ENCODE assay signal across 14 cellular contexts in genomic region chr21:45365186-45365607, GRCh38. TPM values are rescaled to one million over a fixed set of nuclear protein-coding genes. Genes with fewer than 3 reads are reported as not detected.
A peak's percentile ranks its signal among the peaks of the same experiment; 100 is the strongest.
DNase-seq lines count a peak whose midpoint lies in the region; ATAC-seq and TF ChIP-seq lines count a peak whose summit lies in the region.
"Had no signal": no experiment of that assay in that cellular context is flagged by ENCODE, and none has a peak within 500 bp of the region (broad histone marks: within the 10 kb centered on the region; RNA-seq: fewer than 3 reads in every experiment).

No MANE protein-coding gene starts in this region.

- CTCF ChIA-PET in activated naive CD4-positive, alpha-beta T cell treated with anti-CD3 and anti-CD28 coated beads, Interleukin-2, amount 10 ng/mL, durations not matched to agents 7 days and 5 days (lab: Charles Lee) = no interaction called here

- peak; percentile 4 to 36 for ATAC-seq in right cardiac atrium
- ATAC-seq: activated T-cell treated with anti-CD3 and anti-CD28 coated beads, Interleukin-2, amount 50 U/mL, for 4 hours had no signal

- no peak overlapping the region for H3K9ac ChIP-seq in BLaER1 treated with 17β-estradiol and CSF1 and Interleukin-3, amounts not matched to agents 10 nM and 100 nM

- H3K27me3 Mint-ChIP-seq in activated naive CD4-positive, alpha-beta T cell treated with anti-CD3 and anti-CD28 coated beads, Interleukin-2, amount 10 ng/mL, durations not matched to agents 7 days and 5 days = peaks cover 16% of the 10 kb centered on the region

- no peaks in the 10 kb centered on the region for H3K9me3 Mint-ChIP-seq in activated naive CD4-positive, alpha-beta T cell treated with anti-CD3 and anti-CD28 coated beads, Interleukin-2, amount 10 ng/mL, durations not matched to agents 7 days and 5 days
- H3K9me3 Mint-ChIP-seq: activated B cell treated with CpG ODN at 0.5 μM for 24 hours; activated T-cell treated with anti-CD3 and anti-CD28 coated beads, Interleukin-2, amount 50 U/mL, for 4 hours; immature natural killer cell had no signal

- peaks cover 31 to 67% (median 63%) of the 10 kb centered on the region in 10 experiments for H3K4me1 ChIP-seq in BLaER1 treated with 17β-estradiol and CSF1 and Interleukin-3, amounts not matched to agents 10 nM and 100 nM
- H3K4me1 ChIP-seq in right cardiac atrium (ENCODE audit: control insufficient read depth, insufficient read depth, low read length) (peaks cover 9% of the 10 kb centered on the region), sigmoid colon (peaks cover 0 to 34% (median 29%) of the 10 kb centered on the region in 4 donors)

- H3K36me3 Mint-ChIP-seq in activated naive CD4-positive, alpha-beta T cell treated with anti-CD3 and anti-CD28 coated beads, Interleukin-2, amount 10 ng/mL, durations not matched to agents 7 days and 5 days = no peaks in the 10 kb centered on the region
- H3K36me3 Mint-ChIP-seq: immature natural killer cell had no signal

- H3K27ac ChIP-seq in BLaER1 treated with 17β-estradiol and CSF1 and Interleukin-3, amounts not matched to agents 10 nM and 100 nM = peak overlapping the region in 1 of 11 experiments; percentile 62; a peak in 2 of 22 replicates
- H3K27ac ChIP-seq in adipose tissue (ENCODE audit: low read depth, low read length) (peak overlapping the region; percentile 11), right cardiac atrium (ENCODE audit: low read length) (peak overlapping the region; percentile 94), sigmoid colon (peak overlapping the region; percentile 86 to 91 (median 88))

- H3K36me3 ChIP-seq in BLaER1 treated with 17β-estradiol and CSF1 and Interleukin-3, amounts not matched to agents 10 nM and 100 nM = no peaks in the 10 kb centered on the region
- no peaks in the 10 kb centered on the region for H3K36me3 ChIP-seq in sigmoid colon

- TF ChIP-seq POLR2A in sigmoid colon (IDR thresholded peaks at IDR 0.05) (no peak), erythroblast (IDR thresholded peaks at IDR 0.05; ENCODE audit: low read length) (no peak)

- no peak overlapping the region for H3K4me3 ChIP-seq in BLaER1 treated with 17β-estradiol and CSF1 and Interleukin-3, amounts not matched to agents 10 nM and 100 nM
- no peak overlapping the region for H3K4me3 ChIP-seq in right cardiac atrium (ENCODE audit: low read length)
- H3K4me3 ChIP-seq in sigmoid colon = no peak overlapping the region

- H3K27me3 ChIP-seq in BLaER1 treated with 17β-estradiol and CSF1 and Interleukin-3, amounts not matched to agents 10 nM and 100 nM = peaks cover 0 to 27% (median 11%) of the 10 kb centered on the region in 11 experiments; a peak in 14 of 22 replicates
- H3K27me3 ChIP-seq in right cardiac atrium (ENCODE audit: control insufficient read depth, insufficient read depth) = no peaks in the 10 kb centered on the region
- H3K27me3 ChIP-seq in sigmoid colon = no peaks in the 10 kb centered on the region

- DNase-seq in right cardiac atrium = peak in 2 of 3 donors; percentile 88
- DNase-seq in sigmoid colon = no peak
- no peak for DNase-seq in T-helper 9 cell
- no peak for DNase-seq in erythroblast (lab: John Stamatoyannopoulos, UW)
- no peak for DNase-seq in NCI-H345 (lab: John Stamatoyannopoulos, UW)
- no peak for DNase-seq in activated naive CD4-positive, alpha-beta T cell treated with anti-CD3 and anti-CD28 coated beads, Interleukin-2, amount 10 ng/mL, durations not matched to agents 7 days and 5 days
- DNase-seq: activated B cell treated with CpG ODN at 0.5 μM for 24 hours; activated T-cell treated with anti-CD3 and anti-CD28 coated beads, Interleukin-2, amount 50 U/mL, for 4 hours; DMS79; immature natural killer cell; NCI-H524 treated with DMSO at 0.1 percent for 48 hours; SHP77 treated with DMSO at 0.1 percent for 48 hours had no signal

- H3K4me1 Mint-ChIP-seq in activated naive CD4-positive, alpha-beta T cell treated with anti-CD3 and anti-CD28 coated beads, Interleukin-2, amount 10 ng/mL, durations not matched to agents 7 days and 5 days = peaks cover 3% of the 10 kb centered on the region

- H3K4me3 Mint-ChIP-seq in activated naive CD4-positive, alpha-beta T cell treated with anti-CD3 and anti-CD28 coated beads, Interleukin-2, amount 10 ng/mL, durations not matched to agents 7 days and 5 days = no peak overlapping the region
- H3K4me3 Mint-ChIP-seq: activated B cell treated with CpG ODN at 0.5 μM for 24 hours; activated T-cell treated with anti-CD3 and anti-CD28 coated beads, Interleukin-2, amount 50 U/mL, for 4 hours; immature natural killer cell had no signal

- TF ChIP-seq EP300 in sigmoid colon (IDR thresholded peaks at IDR 0.05) = no peak

- WGBS in adipose tissue, 3 donors = 82 to 92% (median 91%) methylated on average over 21 to 25 of the region's 25 CpGs
- 82% methylated on average over 25 of the region's 25 CpGs for WGBS in right cardiac atrium
- 87 to 89% methylated on average over 25 of the region's 25 CpGs for WGBS in sigmoid colon, 2 donors

- H3K4me2 ChIP-seq in BLaER1 treated with 17β-estradiol and CSF1 and Interleukin-3, amounts not matched to agents 10 nM and 100 nM = peak overlapping the region; percentile 47 to 88 (median 66); a peak in 20 of 22 replicates

- H4K20me1 ChIP-seq in BLaER1 treated with 17β-estradiol and CSF1 and Interleukin-3, amounts not matched to agents 10 nM and 100 nM = peaks cover 0 to 9% (median 0%) of the 10 kb centered on the region in 11 experiments; a peak in 1 of 22 replicates

- H3K9me3 ChIP-seq in BLaER1 treated with 17β-estradiol and CSF1 and Interleukin-3, amounts not matched to agents 10 nM and 100 nM (replicated peaks in 1 of 11) = no peaks in the 10 kb centered on the region; a peak in 1 of 22 replicates
- H3K9me3 ChIP-seq in right cardiac atrium (ENCODE audit: control insufficient read depth, low read length) = no peaks in the 10 kb centered on the region
- H3K9me3 ChIP-seq in sigmoid colon = no peaks in the 10 kb centered on the region

- TF ChIP-seq CTCF in sigmoid colon (IDR thresholded peaks at IDR 0.05) = no peak

- no peak overlapping the region for H3K27ac Mint-ChIP-seq in activated naive CD4-positive, alpha-beta T cell treated with anti-CD3 and anti-CD28 coated beads, Interleukin-2, amount 10 ng/mL, durations not matched to agents 7 days and 5 days
- H3K27ac Mint-ChIP-seq: activated B cell treated with CpG ODN at 0.5 μM for 24 hours, immature natural killer cell had no signal

- intact Hi-C loops in right cardiac atrium (cut with DNase I) = no loop called here
- intact Hi-C loops in sigmoid colon (cut with DNase I) = no loop called here

RNA-seq across cellular contexts. Expression of gene COL18A1, which starts 39.8 kb away (rescaled TPM):
- polyA plus RNA-seq in adipose tissue (10 to 100 TPM; 42.2 to 93.6 (median 50.6) TPM), right cardiac atrium (52.3 TPM), sigmoid colon (10 to 100 TPM in 1 of 3 donors, 1 to 10 TPM in 2; 4.4 to 34.8 (median 5.4) TPM)
- total RNA-seq in right cardiac atrium (100 to 1,000 TPM in 1 of 4 donors, 10 to 100 TPM in 3; 63.5 to 134 (median 84.6) TPM), sigmoid colon (100 to 1,000 TPM in 3 of 4 donors, 10 to 100 TPM in 1; 39.7 to 197 (median 103) TPM)

Comparison
In these comparisons a context has a peak if more than half of its experiments do, and no peak if none do; other contexts are left out.
1. DNase-seq: peak in right cardiac atrium (2 of 3); none in sigmoid colon (single experiment), T-helper 9 cell (single experiment), erythroblast (0 of 2), NCI-H345 (single experiment) and activated naive CD4-positive, alpha-beta T cell treated with anti-CD3 and anti-CD28 coated beads, Interleukin-2, amount 10 ng/mL, durations not matched to agents 7 days and 5 days (single experiment).